ENCODE assay signal across 18 cellular contexts in the genomic region with DNA sequence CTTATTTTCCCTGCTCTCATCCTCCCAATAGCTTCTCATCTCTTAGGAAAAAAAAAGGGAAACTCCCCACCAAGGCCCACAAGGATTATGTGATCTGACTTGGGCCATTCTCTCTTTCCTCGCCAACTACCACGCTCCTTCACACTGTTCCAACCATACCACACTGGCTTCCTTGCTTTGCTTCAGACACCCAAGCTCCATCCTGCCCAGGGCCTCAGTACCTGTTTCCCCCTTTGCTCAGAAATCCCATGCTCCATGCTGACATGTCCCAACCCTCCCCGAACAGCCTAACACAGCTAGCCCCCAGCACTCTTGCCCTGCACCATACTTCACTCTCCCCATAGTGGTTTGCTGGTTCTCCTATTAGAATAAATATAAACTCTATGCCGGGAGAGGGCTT. TPM values are rescaled to one million over a fixed set of nuclear protein-coding genes. Genes with fewer than 3 reads are reported as not detected.
"Had no signal": no experiment of that assay in that cellular context is flagged by ENCODE, and none has a peak within 500 bp of the region (broad histone marks: within the 10 kb centered on the region; RNA-seq: fewer than 3 reads in every experiment).

No MANE protein-coding gene starts in this region.

- H3K27me3 ChIP-seq: right atrium auricular region, SJCRH30, suprapubic skin, upper lobe of right lung had no signal

- H3K27ac Mint-ChIP-seq: activated CD4-positive, alpha-beta T cell treated with anti-CD3 and anti-CD28 coated beads for 36 hours; activated naive CD8-positive, alpha-beta T cell treated with anti-CD3 and anti-CD28 coated beads for 36 hours; stimulated activated naive B cell treated with anti-CD40 and anti-IgM and Interleukin-4, amounts not matched to agents 10 μg/mL and 1 μg/mL and 100 μg/mL, for 72 hours had no signal

- H3K27me3 Mint-ChIP-seq: activated naive CD8-positive, alpha-beta T cell treated with anti-CD3 and anti-CD28 coated beads for 36 hours had no signal

- ATAC-seq: activated CD4-positive, alpha-beta T cell treated with anti-CD3 and anti-CD28 coated beads for 36 hours; lower lobe of right lung; natural killer cell; stimulated activated naive B cell treated with anti-CD40 and anti-IgM and Interleukin-4, amounts not matched to agents 10 μg/mL and 1 μg/mL and 100 μg/mL, for 72 hours; upper lobe of right lung had no signal

- H3K36me3 ChIP-seq: lower lobe of right lung, right atrium auricular region, SJCRH30, suprapubic skin, upper lobe of right lung, WERI-Rb-1 had no signal

- H3K4me3 ChIP-seq: lower lobe of right lung, right atrium auricular region, SJCRH30, suprapubic skin, upper lobe of right lung had no signal

- H3K9me3 Mint-ChIP-seq: activated naive CD8-positive, alpha-beta T cell treated with anti-CD3 and anti-CD28 coated beads for 36 hours; natural killer cell; stimulated activated naive B cell treated with anti-CD40 and anti-IgM and Interleukin-4, amounts not matched to agents 10 μg/mL and 1 μg/mL and 100 μg/mL, for 72 hours had no signal

- H3K9me3 ChIP-seq: lower lobe of right lung, right atrium auricular region, SJCRH30, suprapubic skin, upper lobe of right lung had no signal

- H3K27ac ChIP-seq: epithelial cell of prostate, lower lobe of right lung, right atrium auricular region, SJCRH30, suprapubic skin, upper lobe of right lung, WERI-Rb-1 had no signal

- DNase-seq: activated CD4-positive, alpha-beta T cell treated with anti-CD3 and anti-CD28 coated beads for 36 hours; activated effector memory CD4-positive, alpha-beta T cell treated with Interleukin-2 at 50 U/mL for 16 hours; activated naive CD8-positive, alpha-beta T cell treated with anti-CD3 and anti-CD28 coated beads for 36 hours; aorta; effector memory CD4-positive, alpha-beta T cell; kidney glomerular epithelial cell; lower lobe of right lung; natural killer cell; small intestine; stimulated activated naive B cell treated with anti-CD40 and anti-IgM and Interleukin-4, amounts not matched to agents 10 μg/mL and 1 μg/mL and 100 μg/mL, for 72 hours; upper lobe of right lung; WERI-Rb-1 had no signal

- H3K36me3 Mint-ChIP-seq: activated naive CD8-positive, alpha-beta T cell treated with anti-CD3 and anti-CD28 coated beads for 36 hours; natural killer cell; stimulated activated naive B cell treated with anti-CD40 and anti-IgM and Interleukin-4, amounts not matched to agents 10 μg/mL and 1 μg/mL and 100 μg/mL, for 72 hours had no signal

- H3K4me3 Mint-ChIP-seq: activated CD4-positive, alpha-beta T cell treated with anti-CD3 and anti-CD28 coated beads for 36 hours; activated naive CD8-positive, alpha-beta T cell treated with anti-CD3 and anti-CD28 coated beads for 36 hours; natural killer cell; stimulated activated naive B cell treated with anti-CD40 and anti-IgM and Interleukin-4, amounts not matched to agents 10 μg/mL and 1 μg/mL and 100 μg/mL, for 72 hours had no signal

RNA-seq across cellular contexts. Expression of gene MAB21L3, which starts 39.2 kb away (rescaled TPM):
- total RNA-seq: activated CD4-positive, alpha-beta T cell treated with anti-CD3 and anti-CD28 coated beads for 36 hours; activated CD8-positive, alpha-beta memory T cell treated with anti-CD3 and anti-CD28 coated beads for 36 hours; aorta; natural killer cell; posterior vena cava; right atrium auricular region had no signal
